ENCODE assay signal across 1 cellular context in genomic region chr6:27592481-27593199, GRCh38.
TF ChIP-seq lines count a peak whose summit lies in the region.

No MANE protein-coding gene starts in this region.

TF ChIP-seq in GM12878, 131 proteins besides CTCF, POLR2A, EP300 and RAD21 (continued from another document and continues in another):
- 0 out of 2 replicates have a peak, but pooled peaks have one; percentile 8 for TF ChIP-seq RELB (IDR thresholded peaks at IDR 0.05; ENCODE audit: low read depth)
- TF ChIP-seq BHLHE40 (IDR thresholded peaks at IDR 0.05; ENCODE audit: borderline replicate concordance in 1 of 2, low read depth in 2 of 2, low read length in 1 of 2) = peak in 1 of 2 experiments; percentile 47; a peak in 1 of 4 replicates
- no peak for TF ChIP-seq BMI1 (IDR thresholded peaks at IDR 0.05; ENCODE audit: borderline replicate concordance)
- peak; percentile 69 for TF ChIP-seq REST (IDR thresholded peaks at IDR 0.05; ENCODE audit: low read depth, low read length)
- TF ChIP-seq CEBPZ (IDR thresholded peaks at IDR 0.05; ENCODE audit: low read depth, low read length) = no peak
- peak; percentile 12; the same call in 1 of the 2 replicates for TF ChIP-seq TCF7 (IDR thresholded peaks at IDR 0.05; ENCODE audit: borderline replicate concordance)
- TF ChIP-seq MYC (IDR thresholded peaks at IDR 0.05; ENCODE audit: insufficient read depth, insufficient read length, insufficient replicate concordance, low read length, severe bottlenecking) = no peak
- TF ChIP-seq ZSCAN29 (IDR thresholded peaks at IDR 0.05) = peak; percentile 96
- no peak for TF ChIP-seq PRDM15 (CRISPR knock-in tag; IDR thresholded peaks at IDR 0.05)
- peak; percentile 59 for TF ChIP-seq FOXK2 (IDR thresholded peaks at IDR 0.05)
- TF ChIP-seq CHD1 (IDR thresholded peaks at IDR 0.05; ENCODE audit: low read depth, low read length) = no peak
- TF ChIP-seq NKRF (conservative IDR thresholded peaks at IDR 0.05) = 0 out of 2 replicates have a peak, but pooled peaks have one; percentile 23
- TF ChIP-seq WRNIP1 (IDR thresholded peaks at IDR 0.05; ENCODE audit: borderline replicate concordance, low read depth, low read length) = no peak
- no peak for TF ChIP-seq CREM (IDR thresholded peaks at IDR 0.05; ENCODE audit: low read depth)
- TF ChIP-seq ATF7 (IDR thresholded peaks at IDR 0.05; ENCODE audit: low read depth) = no peak
- TF ChIP-seq RCOR1 (conservative IDR thresholded peaks at IDR 0.05; ENCODE audit: low read depth, low read length) = no peak
- TF ChIP-seq USF1 (IDR thresholded peaks at IDR 0.05; ENCODE audit: borderline replicate concordance, extremely low read length, insufficient read depth, low read depth, low read length) = no peak
- TF ChIP-seq BCL11A (IDR thresholded peaks at IDR 0.05; ENCODE audit: low read depth, low read length) = peak; percentile 35; the same call in 1 of the 2 replicates
- no peak for TF ChIP-seq BCL3 (IDR thresholded peaks at IDR 0.05; ENCODE audit: borderline replicate concordance, insufficient read depth, low read depth, low read length, poor library complexity, severe bottlenecking)
- TF ChIP-seq SPI1 (IDR thresholded peaks at IDR 0.05; ENCODE audit: borderline replicate concordance, insufficient read depth, low read depth, low read length) = no peak
- peak; percentile 99 for TF ChIP-seq ZNF24 (IDR thresholded peaks at IDR 0.05)
- TF ChIP-seq E2F8 (IDR thresholded peaks at IDR 0.05; ENCODE audit: low read depth, partially characterized antibody) = no peak
- peak; percentile 92 for TF ChIP-seq SREBF2 (IDR thresholded peaks at IDR 0.05; ENCODE audit: low read length)
- TF ChIP-seq JUND (IDR thresholded peaks at IDR 0.05; ENCODE audit: low read depth, low read length) = no peak
- TF ChIP-seq ATF2 (IDR thresholded peaks at IDR 0.05; ENCODE audit: low read length) = peak; percentile 44; the same call in 1 of the 2 replicates
- TF ChIP-seq EED (IDR thresholded peaks at IDR 0.05; ENCODE audit: low read depth) = peak; percentile 65
- TF ChIP-seq MEF2A (IDR thresholded peaks at IDR 0.05; ENCODE audit: insufficient read depth, low read depth, low read length) = peak; percentile 58; the same call in 1 of the 2 replicates
- no peak for TF ChIP-seq EZH2 (IDR thresholded peaks at IDR 0.05; ENCODE audit: borderline replicate concordance, control insufficient read depth, low read depth, low read length)
- no peak for TF ChIP-seq SREBF1 (IDR thresholded peaks at IDR 0.05; ENCODE audit: low read length)
- TF ChIP-seq IRF4 (IDR thresholded peaks at IDR 0.05; ENCODE audit: low read depth, low read length) = peak; percentile 65; the same call in 1 of the 2 replicates
- peak; percentile 51; the same call in 1 of the 2 replicates for TF ChIP-seq YY1 (IDR thresholded peaks at IDR 0.05; ENCODE audit: low read depth, low read length)
- no peak for TF ChIP-seq IRF3 (IDR thresholded peaks at IDR 0.05)
